In the genomic region with DNA sequence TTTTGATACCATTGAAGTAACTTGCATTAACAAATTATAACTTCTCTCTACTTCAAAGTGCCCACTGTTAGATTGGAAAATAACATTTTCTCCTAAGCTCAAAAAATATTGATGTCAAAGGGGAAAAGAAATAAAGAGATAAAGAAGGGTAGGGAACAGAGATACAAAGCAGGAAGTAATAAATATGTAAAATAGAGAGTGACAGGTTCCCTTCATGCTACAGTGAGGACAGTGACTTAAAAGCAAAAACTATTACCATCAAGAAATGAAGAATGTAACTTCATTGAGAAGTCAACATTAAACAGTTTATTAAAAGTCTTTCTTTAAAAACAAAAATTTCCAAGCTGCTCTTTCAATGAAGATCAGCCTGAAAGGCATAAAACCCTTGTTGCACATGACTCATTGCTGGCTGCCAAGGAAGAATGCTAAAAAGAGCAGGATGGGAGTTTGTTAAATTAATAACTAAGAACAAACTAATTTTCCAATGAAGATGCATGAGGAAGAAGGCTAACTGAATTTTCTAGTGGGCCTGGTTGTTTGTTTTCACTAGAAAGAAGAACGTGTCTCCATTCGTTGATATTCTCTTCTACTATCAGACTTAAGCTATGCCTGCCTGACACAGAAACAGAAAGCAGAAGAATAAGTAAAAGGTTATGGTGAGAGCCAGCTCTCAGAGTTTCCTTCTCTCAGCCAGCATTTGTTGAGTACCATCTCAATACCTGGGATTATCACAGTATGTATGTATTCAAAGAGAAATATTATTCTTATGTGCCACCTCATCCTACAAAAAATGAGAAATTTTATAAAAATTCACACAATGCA, we compare ENCODE assay signal across 10 cellular contexts.
A peak's percentile ranks its signal among the peaks of the same experiment; 100 is the strongest.
DNase-seq lines count a peak whose midpoint lies in the region; ATAC-seq and TF ChIP-seq lines count a peak whose summit lies in the region.
"Had no signal": no experiment of that assay in that cellular context is flagged by ENCODE, and none has a peak within 500 bp of the region (broad histone marks: within the 10 kb centered on the region; RNA-seq: fewer than 3 reads in every experiment).

No MANE protein-coding gene starts in this region.

- TF ChIP-seq RAD21 in IMR-90 (IDR thresholded peaks at IDR 0.05; ENCODE audit: low read length): no peak

- no peaks in the 10 kb centered on the region for H4K20me1 ChIP-seq in IMR-90 (ENCODE audit: insufficient read depth, low read length)

- intact Hi-C loops in IMR-90 (cut with micrococcal nuclease) (loop anchor here (2.0 kb wide), 1 partner anchor 198 kb away; the partner anchor contains the start of gene NREP), right lobe of liver (cut with DNase I) (no loop called here)

- H4K8ac ChIP-seq in IMR-90 (ENCODE audit: low read depth in 2 of 2, low read length in 2 of 2): peak overlapping the region in 1 of 2 experiments; percentile 55; a peak in 2 of 4 replicates
- H4K8ac ChIP-seq in mesenchymal stem cell (ENCODE audit: low read length): no peak overlapping the region

- H3K79me1 ChIP-seq in IMR-90 (ENCODE audit: low read depth in 1 of 2, low read length in 2 of 2) (no peaks in the 10 kb centered on the region), mesenchymal stem cell (replicated peaks; ENCODE audit: low read length, poor library complexity, severe bottlenecking) (no peaks in the 10 kb centered on the region)

- H3K18ac ChIP-seq in IMR-90 (ENCODE audit: low read depth, low read length) (peak overlapping the region; percentile 78; the same call in 1 of the 2 replicates), mesenchymal stem cell (ENCODE audit: low read depth in 1 of 2, low read length in 2 of 2) (no peak overlapping the region)

- ATAC-seq in GM18873 (IDR thresholded peaks at IDR 0.05; ENCODE audit: low FRiP score, unreplicated experiment): peak; percentile 74
- ATAC-seq in HG02571 (IDR thresholded peaks at IDR 0.05; ENCODE audit: unreplicated experiment): peak; percentile 91
- ATAC-seq in IMR-90 (ENCODE audit: low read depth): peak; percentile 60
- ATAC-seq in right lobe of liver: no peak
- no peak for ATAC-seq in activated T-helper 17 cell treated with anti-CD3 and anti-CD28 coated beads, Interleukin-2, amount 50 U/mL, for 72 hours (replicated peaks)
- ATAC-seq: activated CD4-positive, alpha-beta T cell treated with anti-CD3 and anti-CD28 coated beads for 36 hours had no signal

- peak overlapping the region; percentile 52; the same call in 1 of the 2 replicates for H4K5ac ChIP-seq in IMR-90 (ENCODE audit: low read depth, low read length)

- H3K23ac ChIP-seq in IMR-90 (ENCODE audit: low read depth, low read length) (peak overlapping the region; percentile 68; the same call in 1 of the 2 replicates), mesenchymal stem cell (ENCODE audit: low read length in 2 of 2) (no peak overlapping the region)

- POLR2A ChIA-PET in IMR-90 (lab: Charles Lee; ENCODE audit: unreplicated experiment): no interaction called here

- H3K27me3 Mint-ChIP-seq in activated T-helper 17 cell treated with anti-CD3 and anti-CD28 coated beads, Interleukin-2, amount 50 U/mL, for 72 hours: peaks cover 10% of the 10 kb centered on the region

- dilution Hi-C loops in IMR-90 (cut with HindIII; ENCODE audit: low sequenced_read_pairs, unreplicated experiment): no loop called here

- H3K36me3 Mint-ChIP-seq in activated T-helper 17 cell treated with anti-CD3 and anti-CD28 coated beads, Interleukin-2, amount 50 U/mL, for 72 hours (ENCODE audit: low read depth): no peaks in the 10 kb centered on the region

- peak overlapping the region; percentile 99 for H2BK20ac ChIP-seq in IMR-90 (ENCODE audit: low read depth, low read length)

- peaks cover 8% of the 10 kb centered on the region for H3K4me1 ChIP-seq in IMR-90 (ENCODE audit: control insufficient read depth, insufficient read depth, low read length)
- peaks cover 2% of the 10 kb centered on the region for H3K4me1 ChIP-seq in mesenchymal stem cell (ENCODE audit: control insufficient read depth, insufficient read depth, low read depth, low read length)
- H3K4me1 ChIP-seq in right lobe of liver: no peaks in the 10 kb centered on the region

- H3K9ac ChIP-seq in IMR-90 (ENCODE audit: low read depth, low read length): peak overlapping the region; percentile 38; the same call in 1 of the 2 replicates
- H3K9ac ChIP-seq in mesenchymal stem cell (ENCODE audit: low read length): peak overlapping the region; percentile 67

- H3K4me2 ChIP-seq in IMR-90 (ENCODE audit: low read depth, low read length) (peak overlapping the region; percentile 69; the same call in 1 of the 2 replicates), mesenchymal stem cell (ENCODE audit: low read length, poor library complexity, severe bottlenecking) (no peak overlapping the region)

- H2BK120ac ChIP-seq in IMR-90 (ENCODE audit: low read depth, low read length) (peak overlapping the region; percentile 97), mesenchymal stem cell (ENCODE audit: low read depth, low read length) (no peak overlapping the region)

- no TSS peak for BruUV-seq in IMR-90 (replicated peaks; lab: Mats Ljungman, UMichigan)

- DNase-seq in IMR-90 (peak; percentile 51), mesenchymal stem cell (peak; percentile 49), HK-2 (ENCODE audit: unreplicated experiment) (no peak), right lobe of liver (no peak), amniotic stem cell (lab: John Stamatoyannopoulos, UW) (no peak)
- DNase-seq: activated CD4-positive, alpha-beta T cell treated with anti-CD3 and anti-CD28 coated beads for 36 hours; nucleus accumbens had no signal

- H3K36me3 ChIP-seq in IMR-90 (ENCODE audit: control insufficient read depth, insufficient read depth, low read length) (no peaks in the 10 kb centered on the region), mesenchymal stem cell (ENCODE audit: control insufficient read depth in 1 of 2, insufficient read depth in 2 of 2, low read depth in 1 of 2, low read length in 2 of 2) (no peaks in the 10 kb centered on the region), right lobe of liver (no peaks in the 10 kb centered on the region)

- H4K91ac ChIP-seq in IMR-90 (ENCODE audit: insufficient read depth, low read depth, low read length) (peak overlapping the region; percentile 55), mesenchymal stem cell (ENCODE audit: low read length) (no peak overlapping the region)

- no peaks in the 10 kb centered on the region for H3K27me3 ChIP-seq in IMR-90 (ENCODE audit: control insufficient read depth, insufficient read depth, low read length)
- no peaks in the 10 kb centered on the region for H3K27me3 ChIP-seq in mesenchymal stem cell (ENCODE audit: control insufficient read depth in 1 of 2, insufficient read depth in 1 of 2, low read length in 2 of 2)
- no peaks in the 10 kb centered on the region for H3K27me3 ChIP-seq in right lobe of liver

- H3K27ac Mint-ChIP-seq in activated T-helper 17 cell treated with anti-CD3 and anti-CD28 coated beads, Interleukin-2, amount 50 U/mL, for 72 hours: no peak overlapping the region
- H3K27ac Mint-ChIP-seq: activated CD4-positive, alpha-beta T cell treated with anti-CD3 and anti-CD28 coated beads for 36 hours had no signal

- H3K4me1 Mint-ChIP-seq in activated T-helper 17 cell treated with anti-CD3 and anti-CD28 coated beads, Interleukin-2, amount 50 U/mL, for 72 hours: no peaks in the 10 kb centered on the region
- H3K4me1 Mint-ChIP-seq: activated CD4-positive, alpha-beta T cell treated with anti-CD3 and anti-CD28 coated beads for 36 hours had no signal

- in situ Hi-C loops in IMR-90 (cut with MboI; ENCODE audit: low sequenced_read_pairs): no loop called here

- H2BK12ac ChIP-seq in mesenchymal stem cell (ENCODE audit: low read length in 2 of 2): no peak overlapping the region

- no peak overlapping the region for H3K4me3 ChIP-seq in IMR-90 (ENCODE audit: insufficient read depth, low read depth, low read length)
- peak overlapping the region in 1 of 2 experiments; percentile 10 for H3K4me3 ChIP-seq in mesenchymal stem cell (ENCODE audit: insufficient read depth in 1 of 2, low read depth in 1 of 2, low read length in 2 of 2)
- no peak overlapping the region for H3K4me3 ChIP-seq in right lobe of liver

- H3K9me3 ChIP-seq in IMR-90 (ENCODE audit: control insufficient read depth, insufficient read depth, low read length): no peaks in the 10 kb centered on the region
- H3K9me3 ChIP-seq in mesenchymal stem cell (ENCODE audit: control insufficient read depth, low read length): no peaks in the 10 kb centered on the region
- no peaks in the 10 kb centered on the region for H3K9me3 ChIP-seq in right lobe of liver

- H3K4ac ChIP-seq in IMR-90 (ENCODE audit: low read depth, low read length): peak overlapping the region; percentile 20; the same call in 1 of the 2 replicates
- H3K4ac ChIP-seq in mesenchymal stem cell (ENCODE audit: low read depth in 1 of 2, low read length in 2 of 2): no peak overlapping the region

- no peak overlapping the region for H2AK9ac ChIP-seq in IMR-90 (replicated peaks; ENCODE audit: low read depth, low read length, poor library complexity)

- H2BK5ac ChIP-seq in IMR-90 (ENCODE audit: low read depth, low read length, poor library complexity, severe bottlenecking): peak overlapping the region; percentile 94
- no peak overlapping the region for H2BK5ac ChIP-seq in mesenchymal stem cell (ENCODE audit: low read depth, low read length, poor library complexity, severe bottlenecking)

- peak overlapping the region; percentile 62; the same call in 1 of the 2 replicates for H3K56ac ChIP-seq in IMR-90 (ENCODE audit: extremely low read depth, insufficient read depth, low read length)

- no peak overlapping the region for H3K4me3 Mint-ChIP-seq in activated T-helper 17 cell treated with anti-CD3 and anti-CD28 coated beads, Interleukin-2, amount 50 U/mL, for 72 hours
- H3K4me3 Mint-ChIP-seq: activated CD4-positive, alpha-beta T cell treated with anti-CD3 and anti-CD28 coated beads for 36 hours had no signal

- no peak overlapping the region for H2AFZ ChIP-seq in IMR-90 (replicated peaks; ENCODE audit: low read length, poor library complexity)
- H2AFZ ChIP-seq in mesenchymal stem cell (ENCODE audit: low read depth, low read length): no peak overlapping the region

- no CpG with 5 or more reads among the region's 2 CpGs for WGBS in IMR-90 (ENCODE audit: extremely low coverage in 2 of 2, insufficient read length in 1 of 2), 2 experiments
- no CpG with 5 or more reads among the region's 2 CpGs for WGBS in mesenchymal stem cell
- WGBS in right lobe of liver (ENCODE audit: insufficient coverage, low coverage, low lambda C conversion rate, missing lambda C conversion rate): 59% methylated on average over 2 of the region's 2 CpGs

- CTCF ChIA-PET in IMR-90 (lab: Yijun Ruan, JAX): interaction anchor here (0.6 to 1.0 kb wide), 2 partner anchors 423 to 1152 kb away, joined by 3 to 4 read pairs; no protein-coding TSS in a partner anchor

- no peaks in the 10 kb centered on the region for H3K9me3 Mint-ChIP-seq in activated T-helper 17 cell treated with anti-CD3 and anti-CD28 coated beads, Interleukin-2, amount 50 U/mL, for 72 hours

- H2BK15ac ChIP-seq in IMR-90 (ENCODE audit: low read depth, low read length) (peak overlapping the region; percentile 11; the same call in 2 of the 3 replicates), mesenchymal stem cell (ENCODE audit: low read depth, poor library complexity, severe bottlenecking) (no peak overlapping the region)

- H2AK5ac ChIP-seq in IMR-90 (ENCODE audit: low read depth, low read length) (no peak overlapping the region), mesenchymal stem cell (ENCODE audit: low read length, severe bottlenecking) (no peak overlapping the region)

- TF ChIP-seq CTCF in IMR-90 (conservative IDR thresholded peaks at IDR 0.05; ENCODE audit: low read depth, low read length) (no peak), right lobe of liver (IDR thresholded peaks at IDR 0.05) (no peak)

- H3K27ac ChIP-seq in IMR-90 (ENCODE audit: insufficient read depth, low read length): peak overlapping the region; percentile 45; the same call in 1 of the 2 replicates
- H3K27ac ChIP-seq in mesenchymal stem cell (ENCODE audit: low read length, poor library complexity, severe bottlenecking): peak overlapping the region; percentile 52
- H3K27ac ChIP-seq in right lobe of liver: no peak overlapping the region

- 0 out of 2 replicates have a peak overlapping the region, but pooled peaks have one; percentile 34 for H3K14ac ChIP-seq in IMR-90 (replicated peaks; ENCODE audit: low read depth, low read length)
- no peak overlapping the region for H3K14ac ChIP-seq in mesenchymal stem cell (ENCODE audit: low read length in 2 of 2)

- H3K9me1 ChIP-seq in IMR-90 (ENCODE audit: insufficient read depth, low read length): peaks cover 3% of the 10 kb centered on the region; the same call in 1 of the 2 replicates

- no peak for TF ChIP-seq POLR2A in IMR-90 (IDR thresholded peaks at IDR 0.05; ENCODE audit: low read depth, low read length)
- TF ChIP-seq POLR2A in right lobe of liver (IDR thresholded peaks at IDR 0.05): no peak

Comparison
In these comparisons a context has a peak if more than half of its experiments do, and no peak if none do; other contexts are left out.
1. ATAC-seq: peak in GM18873 (single experiment), HG02571 (single experiment) and IMR-90 (single experiment); none in right lobe of liver (0 of 4) and activated T-helper 17 cell treated with anti-CD3 and anti-CD28 coated beads, Interleukin-2, amount 50 U/mL, for 72 hours (single experiment).
2. DNase-seq: peak in IMR-90 (single experiment) and mesenchymal stem cell (single experiment); none in HK-2 (single experiment), right lobe of liver (0 of 3) and amniotic stem cell (single experiment).
3. H3K27ac ChIP-seq: peak in IMR-90 (single experiment) and mesenchymal stem cell (single experiment); none in right lobe of liver (0 of 3).